21 cellular contexts compared by ENCODE assay signal in genomic region chr6:51120016-51120415, GRCh38.
"Had no signal": no experiment of that assay in that cellular context is flagged by ENCODE, and none has a peak within 500 bp of the region (broad histone marks: within the 10 kb centered on the region; RNA-seq: fewer than 3 reads in every experiment).

No MANE protein-coding gene starts in this region.

- ATAC-seq: Right ventricle myocardium inferior, SK-N-SH treated with all-trans-retinoic acid at 6 μM for 48 hours had no signal

- H3K27ac ChIP-seq: Peyer's patch, SJCRH30 had no signal

- H3K36me3 ChIP-seq: MG63, Peyer's patch, SJCRH30 had no signal

- H3K4me1 ChIP-seq: Peyer's patch, SJCRH30 had no signal

- DNase-seq: Karpas-422, KG1, MG63, NCI-H1092, NCI-H1105 treated with DMSO at 0.1 percent for 48 hours, NCI-H1417 treated with DMSO at 0.1 percent for 48 hours, NCI-H187, NCI-H2029, NCI-H2081 treated with DMSO at 0.1 percent for 48 hours, NCI-H2171, NCI-H226, NCI-H446, NCI-H510A, NCI-H524 treated with DMSO at 0.1 percent for 48 hours, NCI-H774, Peyer's patch, SHP77 treated with DMSO at 0.1 percent for 48 hours, SJCRH30, T-helper 1 cell had no signal

- H3K4me3 ChIP-seq: MG63, Peyer's patch, SJCRH30 had no signal

- H3K9me3 ChIP-seq: MG63, Peyer's patch, SJCRH30 had no signal

- H3K27me3 ChIP-seq: MG63, Peyer's patch, SJCRH30 had no signal
